19 cellular contexts compared by ENCODE assay signal in the genomic region with DNA sequence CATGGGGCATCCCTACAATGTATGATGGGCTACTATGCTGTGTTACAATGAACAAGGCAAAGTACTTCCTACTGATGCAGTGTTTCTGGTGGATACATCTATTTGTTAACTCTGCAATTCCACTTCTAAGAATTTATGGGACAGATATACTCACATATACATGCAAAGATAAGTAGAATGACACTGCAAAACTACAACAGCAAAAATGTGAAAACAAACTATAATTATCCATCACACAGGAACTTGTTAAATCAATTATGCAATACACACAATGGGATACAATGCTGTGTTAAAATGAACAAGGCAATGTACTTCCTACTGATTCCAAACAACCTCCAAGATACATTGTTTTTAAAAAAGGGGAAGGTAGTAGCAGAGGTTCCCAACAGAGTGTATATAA. TPM values are rescaled to one million over a fixed set of nuclear protein-coding genes. Genes with fewer than 3 reads are reported as not detected.
DNase-seq lines count a peak whose midpoint lies in the region; ATAC-seq and TF ChIP-seq lines count a peak whose summit lies in the region.
"Had no signal": no experiment of that assay in that cellular context is flagged by ENCODE, and none has a peak within 500 bp of the region (broad histone marks: within the 10 kb centered on the region; RNA-seq: fewer than 3 reads in every experiment).

No MANE protein-coding gene starts in this region.

- no peak overlapping the region for H3K27ac Mint-ChIP-seq in activated CD4-positive, alpha-beta T cell treated with anti-CD3 and anti-CD28 coated beads, Interleukin-2, amount 10 ng/mL, durations not matched to agents 24 days and 14 days
- H3K27ac Mint-ChIP-seq in activated CD4-positive, alpha-beta T cell treated with anti-CD3 and anti-CD28 coated beads for 36 hours, result no peak overlapping the region
- H3K27ac Mint-ChIP-seq in HFFc6, result peak overlapping the region; percentile 30; the same call in 1 of the 2 replicates
- H3K27ac Mint-ChIP-seq in activated T-helper 17 cell treated with anti-CD3 and anti-CD28 coated beads, Interleukin-2, amount 50 U/mL, for 72 hours, result peak overlapping the region; percentile 7
- H3K27ac Mint-ChIP-seq in naive thymus-derived CD4-positive, alpha-beta T cell, result no peak overlapping the region
- H3K27ac Mint-ChIP-seq: IgD-negative memory B cell had no signal

- TF ChIP-seq POLR2A in thyroid gland (IDR thresholded peaks at IDR 0.05) (no peak), body of pancreas (IDR thresholded peaks at IDR 0.05) (no peak)

- no peak overlapping the region for H3K27ac ChIP-seq in naive thymus-derived CD4-positive, alpha-beta T cell (ENCODE audit: low read depth, low read length)
- H3K27ac ChIP-seq in thyroid gland (no peak overlapping the region), body of pancreas (no peak overlapping the region)
- H3K27ac ChIP-seq: adrenal gland, HL-60, sigmoid colon had no signal

- peaks cover 8 to 10% of the 10 kb centered on the region in 2 donors for H3K4me1 ChIP-seq in naive thymus-derived CD4-positive, alpha-beta T cell (ENCODE audit: control insufficient read depth in 2 of 2, insufficient read depth in 2 of 2, low read length in 2 of 2)
- H3K4me1 ChIP-seq in thyroid gland (peaks cover 11 to 14% of the 10 kb centered on the region in 2 donors), body of pancreas (peaks cover 27% of the 10 kb centered on the region)

- peaks cover 0 to 7% of the 10 kb centered on the region in 2 donors for H3K27me3 ChIP-seq in naive thymus-derived CD4-positive, alpha-beta T cell (ENCODE audit: control insufficient read depth in 2 of 2, insufficient read depth in 2 of 2, low read length in 2 of 2)
- H3K27me3 ChIP-seq in thyroid gland, result no peaks in the 10 kb centered on the region
- H3K27me3 ChIP-seq in body of pancreas, result no peaks in the 10 kb centered on the region
- H3K27me3 ChIP-seq: adrenal gland, sigmoid colon had no signal

- H3K9me3 Mint-ChIP-seq in activated CD4-positive, alpha-beta T cell treated with anti-CD3 and anti-CD28 coated beads, Interleukin-2, amount 10 ng/mL, durations not matched to agents 24 days and 14 days, result no peaks in the 10 kb centered on the region
- no peaks in the 10 kb centered on the region for H3K9me3 Mint-ChIP-seq in activated CD4-positive, alpha-beta T cell treated with anti-CD3 and anti-CD28 coated beads for 36 hours (ENCODE audit: low read depth)
- H3K9me3 Mint-ChIP-seq in HFFc6, result no peaks in the 10 kb centered on the region
- no peaks in the 10 kb centered on the region for H3K9me3 Mint-ChIP-seq in activated T-helper 17 cell treated with anti-CD3 and anti-CD28 coated beads, Interleukin-2, amount 50 U/mL, for 72 hours
- no peaks in the 10 kb centered on the region for H3K9me3 Mint-ChIP-seq in naive thymus-derived CD4-positive, alpha-beta T cell
- H3K9me3 Mint-ChIP-seq: IgD-negative memory B cell had no signal

- no peaks in the 10 kb centered on the region for H3K9me3 ChIP-seq in naive thymus-derived CD4-positive, alpha-beta T cell (ENCODE audit: control insufficient read depth in 2 of 3, low read length in 3 of 3)
- H3K9me3 ChIP-seq in thyroid gland, result no peaks in the 10 kb centered on the region
- H3K9me3 ChIP-seq in body of pancreas, result no peaks in the 10 kb centered on the region
- H3K9me3 ChIP-seq: adrenal gland, sigmoid colon had no signal

- CTCF ChIA-PET in activated CD4-positive, alpha-beta T cell treated with anti-CD3 and anti-CD28 coated beads for 36 hours (lab: Charles Lee), result interaction anchor here (0.6 kb wide), 1 partner anchor 13 kb away, joined by 4 read pairs; no protein-coding TSS in a partner anchor
- CTCF ChIA-PET in naive thymus-derived CD4-positive, alpha-beta T cell (lab: Charles Lee), result interaction anchor here (0.6 kb wide), 1 partner anchor 141 kb away, joined by 3 read pairs; no protein-coding TSS in a partner anchor

- DNase-seq in activated CD4-positive, alpha-beta T cell treated with anti-CD3 and anti-CD28 coated beads, Interleukin-2, amount 10 ng/mL, durations not matched to agents 24 days and 14 days, result no peak
- DNase-seq in activated CD4-positive, alpha-beta T cell treated with anti-CD3 and anti-CD28 coated beads for 36 hours, result no peak
- no peak for DNase-seq in HFFc6
- DNase-seq in naive thymus-derived CD4-positive, alpha-beta T cell, result no peak
- no peak for DNase-seq in HuH-7 (ENCODE audit: low spot score)
- no peak for DNase-seq in thyroid gland
- DNase-seq in body of pancreas, result no peak
- DNase-seq: activated CD4-positive, alpha-beta T cell treated with anti-CD3 and anti-CD28 coated beads for 4 hours; activated effector memory CD4-positive, alpha-beta T cell treated with Interleukin-2 at 50 U/mL for 16 hours; adrenal gland; head of caudate nucleus; mesendoderm; NCI-H1048; NCI-H1930; sigmoid colon; SW 1271 had no signal

- peaks cover 12% of the 10 kb centered on the region for H3K27me3 Mint-ChIP-seq in activated CD4-positive, alpha-beta T cell treated with anti-CD3 and anti-CD28 coated beads, Interleukin-2, amount 10 ng/mL, durations not matched to agents 24 days and 14 days
- peaks cover 8% of the 10 kb centered on the region for H3K27me3 Mint-ChIP-seq in activated CD4-positive, alpha-beta T cell treated with anti-CD3 and anti-CD28 coated beads for 36 hours
- H3K27me3 Mint-ChIP-seq in HFFc6 (ENCODE audit: insufficient read depth), result 0 out of 2 replicates have a peak, but pooled peaks cover 4% of the 10 kb centered on the region
- H3K27me3 Mint-ChIP-seq in activated T-helper 17 cell treated with anti-CD3 and anti-CD28 coated beads, Interleukin-2, amount 50 U/mL, for 72 hours, result peaks cover 8% of the 10 kb centered on the region
- H3K27me3 Mint-ChIP-seq in naive thymus-derived CD4-positive, alpha-beta T cell, result peaks cover 4 to 15% (median 12%) of the 10 kb centered on the region in 5 donors

- H3K4me1 Mint-ChIP-seq in activated CD4-positive, alpha-beta T cell treated with anti-CD3 and anti-CD28 coated beads, Interleukin-2, amount 10 ng/mL, durations not matched to agents 24 days and 14 days, result peaks cover 27% of the 10 kb centered on the region
- peaks cover 25% of the 10 kb centered on the region for H3K4me1 Mint-ChIP-seq in activated CD4-positive, alpha-beta T cell treated with anti-CD3 and anti-CD28 coated beads for 36 hours
- peaks cover 39% of the 10 kb centered on the region for H3K4me1 Mint-ChIP-seq in HFFc6 (ENCODE audit: low read depth)
- H3K4me1 Mint-ChIP-seq in activated T-helper 17 cell treated with anti-CD3 and anti-CD28 coated beads, Interleukin-2, amount 50 U/mL, for 72 hours, result peaks cover 19% of the 10 kb centered on the region
- peaks cover 25 to 63% (median 48%) of the 10 kb centered on the region in 7 donors for H3K4me1 Mint-ChIP-seq in naive thymus-derived CD4-positive, alpha-beta T cell

- H3K36me3 Mint-ChIP-seq in activated CD4-positive, alpha-beta T cell treated with anti-CD3 and anti-CD28 coated beads, Interleukin-2, amount 10 ng/mL, durations not matched to agents 24 days and 14 days (ENCODE audit: low read depth), result peaks cover 51% of the 10 kb centered on the region
- H3K36me3 Mint-ChIP-seq in activated CD4-positive, alpha-beta T cell treated with anti-CD3 and anti-CD28 coated beads for 36 hours (ENCODE audit: low read depth), result peaks cover 43% of the 10 kb centered on the region
- peaks cover 41% of the 10 kb centered on the region for H3K36me3 Mint-ChIP-seq in HFFc6 (ENCODE audit: low read depth)
- peaks cover 75% of the 10 kb centered on the region for H3K36me3 Mint-ChIP-seq in activated T-helper 17 cell treated with anti-CD3 and anti-CD28 coated beads, Interleukin-2, amount 50 U/mL, for 72 hours (ENCODE audit: low read depth)
- peaks cover 6 to 40% (median 22%) of the 10 kb centered on the region in 5 donors for H3K36me3 Mint-ChIP-seq in naive thymus-derived CD4-positive, alpha-beta T cell

- POLR2A ChIA-PET in activated CD4-positive, alpha-beta T cell treated with anti-CD3 and anti-CD28 coated beads for 36 hours (lab: Charles Lee), result interaction anchor here (0.7 kb wide), 1 partner anchor 22 kb away, joined by 4 read pairs; no protein-coding TSS in a partner anchor
- POLR2A ChIA-PET in naive thymus-derived CD4-positive, alpha-beta T cell (lab: Charles Lee), result no interaction called here

- peaks cover 0 to 29% (median 7%) of the 10 kb centered on the region in 3 experiments for H3K36me3 ChIP-seq in naive thymus-derived CD4-positive, alpha-beta T cell (ENCODE audit: control insufficient read depth in 2 of 3, insufficient read depth in 3 of 3, low read length in 3 of 3)
- H3K36me3 ChIP-seq in thyroid gland (peaks cover 0 to 8% of the 10 kb centered on the region in 2 donors), body of pancreas (replicated peaks in 1 of 2; ENCODE audit: insufficient read depth in 1 of 2, low read depth in 2 of 2) (peaks cover 0 to 1% of the 10 kb centered on the region in 2 donors)

- H3K4me3 ChIP-seq in naive thymus-derived CD4-positive, alpha-beta T cell (ENCODE audit: low read length), result no peak overlapping the region
- H3K4me3 ChIP-seq in thyroid gland (replicated peaks in 1 of 3) (no peak overlapping the region), body of pancreas (no peak overlapping the region)
- H3K4me3 ChIP-seq: adrenal gland, sigmoid colon had no signal

- intact Hi-C loops in activated CD4-positive, alpha-beta T cell treated with anti-CD3 and anti-CD28 coated beads, Interleukin-2, amount 10 ng/mL, durations not matched to agents 24 days and 14 days (cut with micrococcal nuclease), result no loop called here
- intact Hi-C loops in activated CD4-positive, alpha-beta T cell treated with anti-CD3 and anti-CD28 coated beads for 36 hours (cut with DNase I, micrococcal nuclease), result loop anchor here (5.0 kb wide), 1 partner anchor 152 kb away; no protein-coding TSS in a partner anchor
- intact Hi-C loops in naive thymus-derived CD4-positive, alpha-beta T cell (cut with micrococcal nuclease), result loop anchor here in 1 of 2 donors (5.0 kb wide), 2 partner anchors 33 to 152 kb away; a partner anchor contains a TSS
- intact Hi-C loops in thyroid gland (cut with DNase I), result no loop called here
- intact Hi-C loops in body of pancreas (cut with DNase I), result no loop called here

- TF ChIP-seq CTCF in HFFc6 (IDR thresholded peaks at IDR 0.05), result no peak
- TF ChIP-seq CTCF in thyroid gland (IDR thresholded peaks at IDR 0.05), result no peak
- TF ChIP-seq CTCF in body of pancreas (IDR thresholded peaks at IDR 0.05), result no peak

- peak overlapping the region; percentile 5 for H3K4me3 Mint-ChIP-seq in activated CD4-positive, alpha-beta T cell treated with anti-CD3 and anti-CD28 coated beads, Interleukin-2, amount 10 ng/mL, durations not matched to agents 24 days and 14 days
- H3K4me3 Mint-ChIP-seq in activated CD4-positive, alpha-beta T cell treated with anti-CD3 and anti-CD28 coated beads for 36 hours, result no peak overlapping the region
- peak overlapping the region; percentile 17; the same call in 1 of the 2 replicates for H3K4me3 Mint-ChIP-seq in HFFc6
- H3K4me3 Mint-ChIP-seq in activated T-helper 17 cell treated with anti-CD3 and anti-CD28 coated beads, Interleukin-2, amount 50 U/mL, for 72 hours, result peak overlapping the region; percentile 19
- H3K4me3 Mint-ChIP-seq in naive thymus-derived CD4-positive, alpha-beta T cell, result peak overlapping the region in 9 of 10 donors; percentile 3 to 55 (median 42)

- no peak for ATAC-seq in activated CD4-positive, alpha-beta T cell treated with anti-CD3 and anti-CD28 coated beads for 36 hours
- ATAC-seq in activated T-helper 17 cell treated with anti-CD3 and anti-CD28 coated beads, Interleukin-2, amount 50 U/mL, for 72 hours (replicated peaks), result no peak
- ATAC-seq in naive thymus-derived CD4-positive, alpha-beta T cell, result no peak
- no peak for ATAC-seq in body of pancreas

RNA-seq across cellular contexts. Expression of a gene that starts 3.2 kb away (rescaled TPM):
- total RNA-seq in activated CD4-positive, alpha-beta T cell treated with anti-CD3 and anti-CD28 coated beads, Interleukin-2, amount 10 ng/mL, durations not matched to agents 24 days and 14 days, result 46.6 and 50.0 TPM in 2 replicates
- total RNA-seq in activated CD4-positive, alpha-beta T cell treated with anti-CD3 and anti-CD28 coated beads for 36 hours, result 10 to 100 TPM; 34.6 to 41.7 TPM
- 10 to 100 TPM; 22.4 to 29.8 (median 26.8) TPM for total RNA-seq in HFFc6 (2021; fragmentation: NEBNext Ultra II Directional; extraction: Animal tissue kit (Norgen Biotek cat#: 25700))
- total RNA-seq in activated T-helper 17 cell treated with anti-CD3 and anti-CD28 coated beads, Interleukin-2, amount 50 U/mL, for 72 hours, result 10 to 100 TPM; 24.4 to 37.8 TPM
- total RNA-seq in naive thymus-derived CD4-positive, alpha-beta T cell, result 10 to 100 TPM; 20.8 to 34.0 (median 29.3) TPM
- 10 to 100 TPM; 11.9 to 17.7 TPM for polyA plus RNA-seq in naive thymus-derived CD4-positive, alpha-beta T cell
- total RNA-seq in thyroid gland (10 to 100 TPM; 17.2 to 27.9 (median 20.3) TPM), body of pancreas (10 to 100 TPM; 10.9 to 20.5 TPM)

RNA-seq across cellular contexts. Expression of a gene that starts 30.8 kb away (rescaled TPM):
- 44.1 and 45.3 TPM in 2 replicates for total RNA-seq in activated CD4-positive, alpha-beta T cell treated with anti-CD3 and anti-CD28 coated beads, Interleukin-2, amount 10 ng/mL, durations not matched to agents 24 days and 14 days
- 10 to 100 TPM; 39.0 to 46.7 TPM for total RNA-seq in activated CD4-positive, alpha-beta T cell treated with anti-CD3 and anti-CD28 coated beads for 36 hours
- total RNA-seq in HFFc6 (2021; fragmentation: NEBNext Ultra II Directional; extraction: Animal tissue kit (Norgen Biotek cat#: 25700)), result 10 to 100 TPM; 30.8 to 39.5 (median 36.1) TPM
- 10 to 100 TPM; 63.8 to 64.1 TPM for total RNA-seq in activated T-helper 17 cell treated with anti-CD3 and anti-CD28 coated beads, Interleukin-2, amount 50 U/mL, for 72 hours
- total RNA-seq in naive thymus-derived CD4-positive, alpha-beta T cell, result 100 to 1,000 TPM in 3 of 5 experiments, 10 to 100 TPM in 2; 85.0 to 146 (median 128) TPM
- polyA plus RNA-seq in naive thymus-derived CD4-positive, alpha-beta T cell, result 100 to 1,000 TPM in 1 of 2 donors, 10 to 100 TPM in 1; 70.9 to 100 TPM
- total RNA-seq in thyroid gland, result 10 to 100 TPM; 33.4 to 54.1 (median 41.6) TPM
- total RNA-seq in body of pancreas, result 10 to 100 TPM; 14.2 to 21.3 TPM

Comparison
In these comparisons a context has a peak if more than half of its experiments do, and no peak if none do; other contexts are left out.
1. intact Hi-C loops: an anchor here in activated CD4-positive, alpha-beta T cell treated with anti-CD3 and anti-CD28 coated beads for 36 hours (5.0 kb wide); none called in activated CD4-positive, alpha-beta T cell treated with anti-CD3 and anti-CD28 coated beads, Interleukin-2, amount 10 ng/mL, durations not matched to agents 24 days and 14 days, thyroid gland and body of pancreas.
2. H3K27ac Mint-ChIP-seq: peak in HFFc6 (single experiment) and activated T-helper 17 cell treated with anti-CD3 and anti-CD28 coated beads, Interleukin-2, amount 50 U/mL, for 72 hours (single experiment); none in activated CD4-positive, alpha-beta T cell treated with anti-CD3 and anti-CD28 coated beads, Interleukin-2, amount 10 ng/mL, durations not matched to agents 24 days and 14 days (single experiment), activated CD4-positive, alpha-beta T cell treated with anti-CD3 and anti-CD28 coated beads for 36 hours (single experiment) and naive thymus-derived CD4-positive, alpha-beta T cell (0 of 9).